Comparison of ENCODE assay signal across 8 cellular contexts in genomic region chr12:53751336-53752191, GRCh38. TPM values are rescaled to one million over a fixed set of nuclear protein-coding genes. Genes with fewer than 3 reads are reported as not detected.
DNase-seq lines count a peak whose midpoint lies in the region; ATAC-seq and TF ChIP-seq lines count a peak whose summit lies in the region.

TSS of gene CISTR (minus strand) at chr12:53751979.

- H3K4me3 ChIP-seq in AG10803 (ENCODE audit: low read length) = peak within 1 kb of the TSS; percentile 37
- H3K4me3 ChIP-seq in cardiac fibroblast (replicated peaks in 1 of 2; ENCODE audit: low read depth in 2 of 2, low read length in 2 of 2) = peak within 1 kb of the TSS; percentile 26 to 40
- peak within 1 kb of the TSS; percentile 29 for H3K4me3 ChIP-seq in lower leg skin (ENCODE audit: low read depth, poor library complexity, severe bottlenecking)
- peak within 1 kb of the TSS; percentile 12 to 46 (median 28) for H3K4me3 ChIP-seq in thyroid gland (replicated peaks in 1 of 3)

- TF ChIP-seq CTCF in AG10803 (conservative IDR thresholded peaks at IDR 0.05; ENCODE audit: low read length) = no peak
- TF ChIP-seq CTCF in cardiac fibroblast (IDR thresholded peaks at IDR 0.05; ENCODE audit: low read depth, low read length) = no peak
- no peak for TF ChIP-seq CTCF in lower leg skin (IDR thresholded peaks at IDR 0.05)
- peak in 1 of 6 experiments; percentile 21 for TF ChIP-seq CTCF in thyroid gland (IDR thresholded peaks at IDR 0.05)

- no peaks in the 10 kb centered on the region for H3K9me3 ChIP-seq in thyroid gland

- DNase-seq in AG10803 (ENCODE audit: low read depth) (no peak), NOMO-1 treated with DMSO at 0.1 percent for 48 hours (lab: John Stamatoyannopoulos, UW; ENCODE audit: unreplicated experiment) (peak; percentile 30), cardiac fibroblast (ENCODE audit: low read depth in 2 of 2) (no peak), lower leg skin (ENCODE audit: low spot score in 2 of 2) (no peak), thyroid gland (peak; percentile 61 to 64), SK-N-DZ (ENCODE audit: low spot score) (no peak)

- no peaks in the 10 kb centered on the region for H3K36me3 ChIP-seq in thyroid gland

- 10 to 17% methylated on average over 54 to 63 of the region's 76 CpGs for WGBS in lower leg skin, 2 donors
- WGBS in thyroid gland, 2 donors = 7 to 14% methylated on average over 35 to 74 of the region's 76 CpGs

- ATAC-seq in GM19463 (IDR thresholded peaks at IDR 0.05; ENCODE audit: unreplicated experiment) = no peak

- peaks cover 18 to 43% of the 10 kb centered on the region in 2 donors for H3K4me1 ChIP-seq in thyroid gland

- intact Hi-C loops in lower leg skin (cut with DNase I; ENCODE audit: low total_unique reads) (no loop called here), thyroid gland (cut with DNase I) (no loop called here)

- TF ChIP-seq POLR2A in GM19193 (IDR thresholded peaks at IDR 0.05; ENCODE audit: extremely low read depth, insufficient read depth, insufficient read length) (peak; percentile 64), lower leg skin (IDR thresholded peaks at IDR 0.05) (no peak), thyroid gland (IDR thresholded peaks at IDR 0.05) (peak in 1 of 2 donors; percentile 64)

- no peaks in the 10 kb centered on the region for H3K27me3 ChIP-seq in thyroid gland

- peak within 1 kb of the TSS; percentile 52 to 87 (median 79) for H3K27ac ChIP-seq in thyroid gland

RNA-seq across cellular contexts. Expression of gene CISTR, which starts in this region (rescaled TPM):
- total RNA-seq in lower leg skin (not detected), thyroid gland (not detected)
- polyA plus RNA-seq in SK-N-DZ (2014; cell fraction: cytosol; rRNA removed) = not detected in 2 replicates
- polyA plus RNA-seq in SK-N-DZ (2014; cell fraction: nucleus; rRNA removed) = not detected in 2 replicates

Comparison
In these comparisons a context has a peak if more than half of its experiments do, and no peak if none do; other contexts are left out.
1. Peak in DNase-seq, H3K4me3 ChIP-seq and H3K27ac ChIP-seq in thyroid gland; RNA of the gene not detected or under 1 TPM.